Comparison of ENCODE assay signal across 21 cellular contexts in the genomic region with DNA sequence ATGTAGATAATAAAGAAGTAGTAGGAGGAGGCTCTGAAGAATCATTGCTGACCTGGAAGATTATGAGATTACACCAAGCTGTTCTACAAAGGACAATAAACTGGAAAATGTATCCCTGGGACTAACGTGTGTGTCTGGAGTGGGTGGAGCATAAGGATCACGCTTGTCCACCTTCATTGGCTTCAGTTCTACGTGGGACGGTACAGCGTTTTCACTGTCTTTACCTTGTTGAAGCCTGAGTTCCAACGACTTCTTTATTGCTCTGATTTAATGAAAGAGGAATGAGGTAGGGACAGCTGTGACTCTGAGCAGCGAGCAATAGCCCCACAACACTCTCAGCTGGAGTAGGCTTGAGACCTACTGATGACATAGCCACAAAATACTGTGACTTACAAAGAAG.
"Had no signal": no experiment of that assay in that cellular context is flagged by ENCODE, and none has a peak within 500 bp of the region (broad histone marks: within the 10 kb centered on the region; RNA-seq: fewer than 3 reads in every experiment).

No MANE protein-coding gene starts in this region.

- H3K9me3 Mint-ChIP-seq: activated naive CD4-positive, alpha-beta T cell treated with anti-CD3 and anti-CD28 coated beads, Interleukin-2, amount 50 U/mL, for 24 hours; activated T-cell treated with anti-CD3 and anti-CD28 coated beads, Interleukin-2, amount 50 U/mL, for 24 hours; T-helper 1 cell treated with Interleukin-12 subunit alpha and Interleukin-12 subunit beta and Interleukin-4 antibody, amounts not matched to agents 30 μg/mL and 1 μg/mL, for 36 hours had no signal

- H3K4me1 Mint-ChIP-seq: activated CD4-positive, alpha-beta memory T cell treated with anti-CD3 and anti-CD28 coated beads, Interleukin-2, amount 10 ng/mL, durations not matched to agents 7 days and 5 days; activated naive CD4-positive, alpha-beta T cell treated with anti-CD3 and anti-CD28 coated beads, Interleukin-2, amount 50 U/mL, for 24 hours; naive thymus-derived CD4-positive, alpha-beta T cell had no signal

- H3K4me3 ChIP-seq: adrenal gland, heart left ventricle, lower lobe of right lung, suprapubic skin, upper lobe of right lung had no signal

- H3K27ac ChIP-seq: adrenal gland, heart left ventricle, lower lobe of right lung, suprapubic skin, upper lobe of right lung, VCaP had no signal

- H3K36me3 ChIP-seq: adrenal gland, lower lobe of right lung, suprapubic skin, upper lobe of right lung had no signal

- H3K27ac Mint-ChIP-seq: activated CD4-positive, alpha-beta memory T cell treated with anti-CD3 and anti-CD28 coated beads, Interleukin-2, amount 10 ng/mL, durations not matched to agents 7 days and 5 days; activated naive CD4-positive, alpha-beta T cell treated with anti-CD3 and anti-CD28 coated beads, Interleukin-2, amount 50 U/mL, for 24 hours; activated T-cell treated with anti-CD3 and anti-CD28 coated beads, Interleukin-2, amount 50 U/mL, for 24 hours; effector memory CD8-positive, alpha-beta T cell; naive thymus-derived CD4-positive, alpha-beta T cell; T-helper 1 cell treated with Interleukin-12 subunit alpha and Interleukin-12 subunit beta and Interleukin-4 antibody, amounts not matched to agents 30 μg/mL and 1 μg/mL, for 36 hours had no signal

- H3K27me3 Mint-ChIP-seq: activated CD4-positive, alpha-beta memory T cell treated with anti-CD3 and anti-CD28 coated beads, Interleukin-2, amount 10 ng/mL, durations not matched to agents 7 days and 5 days; activated naive CD4-positive, alpha-beta T cell treated with anti-CD3 and anti-CD28 coated beads, Interleukin-2, amount 50 U/mL, for 24 hours; activated T-cell treated with anti-CD3 and anti-CD28 coated beads, Interleukin-2, amount 50 U/mL, for 24 hours; effector memory CD8-positive, alpha-beta T cell; naive thymus-derived CD4-positive, alpha-beta T cell had no signal

- H3K9me3 ChIP-seq: adrenal gland, heart left ventricle, lower lobe of right lung, suprapubic skin, upper lobe of right lung had no signal

- H3K4me3 Mint-ChIP-seq: activated CD4-positive, alpha-beta memory T cell treated with anti-CD3 and anti-CD28 coated beads, Interleukin-2, amount 10 ng/mL, durations not matched to agents 7 days and 5 days; activated naive CD4-positive, alpha-beta T cell treated with anti-CD3 and anti-CD28 coated beads, Interleukin-2, amount 50 U/mL, for 24 hours; activated T-cell treated with anti-CD3 and anti-CD28 coated beads, Interleukin-2, amount 50 U/mL, for 24 hours; effector memory CD8-positive, alpha-beta T cell; naive thymus-derived CD4-positive, alpha-beta T cell; T-helper 1 cell treated with Interleukin-12 subunit alpha and Interleukin-12 subunit beta and Interleukin-4 antibody, amounts not matched to agents 30 μg/mL and 1 μg/mL, for 36 hours had no signal

- H3K27me3 ChIP-seq: adrenal gland, heart left ventricle, suprapubic skin, upper lobe of right lung had no signal

- H3K4me1 ChIP-seq: adrenal gland, lower lobe of right lung, upper lobe of right lung had no signal

- H3K36me3 Mint-ChIP-seq: activated naive CD4-positive, alpha-beta T cell treated with anti-CD3 and anti-CD28 coated beads, Interleukin-2, amount 50 U/mL, for 24 hours had no signal

- DNase-seq: activated CD4-positive, alpha-beta memory T cell treated with anti-CD3 and anti-CD28 coated beads, Interleukin-2, amount 10 ng/mL, durations not matched to agents 7 days and 5 days; activated CD4-positive, alpha-beta T cell treated with anti-CD3 and anti-CD28 coated beads for 4 hours; activated T-cell treated with anti-CD3 and anti-CD28 coated beads, Interleukin-2, amount 50 U/mL, for 24 hours; adrenal gland; caudate nucleus; cortex of kidney; effector memory CD8-positive, alpha-beta T cell; foreskin melanocyte; heart left ventricle; lower lobe of right lung; midbrain; naive thymus-derived CD4-positive, alpha-beta T cell; posterior cingulate gyrus; stimulated activated CD4-positive, alpha-beta T cell treated with anti-CD3 and anti-CD28 coated beads, Interleukin-4, amount 100 ng/mL, for 4 hours; stimulated activated CD8-positive, alpha-beta memory T cell treated with anti-CD3 and anti-CD28 coated beads, Interleukin-4, amount 100 ng/mL, for 48 hours; stimulated activated naive CD8-positive, alpha-beta T cell treated with anti-CD3 and anti-CD28 coated beads, Interleukin-15, Interleukin-2, amounts not matched to agents 100 U/mL and 50 U/mL, for 24 hours; upper lobe of right lung had no signal

- ATAC-seq: effector memory CD8-positive, alpha-beta T cell; heart left ventricle; lower lobe of right lung; naive thymus-derived CD4-positive, alpha-beta T cell; stimulated activated naive CD8-positive, alpha-beta T cell treated with anti-CD3 and anti-CD28 coated beads, Interleukin-15, Interleukin-2, amounts not matched to agents 100 U/mL and 50 U/mL, for 24 hours; upper lobe of right lung had no signal
